Comparison of ENCODE assay signal across 1 cellular context in genomic region chr4:109998867-109999303, GRCh38.
TF ChIP-seq lines count a peak whose summit lies in the region.

No MANE protein-coding gene starts in this region.

TF ChIP-seq in K562, 482 proteins besides CTCF, POLR2A, EP300 and RAD21 (continued from another document):
- no peak for TF ChIP-seq TFE3 (CRISPR knock-in tag; IDR thresholded peaks at IDR 0.05)
- TF ChIP-seq MCM5 (IDR thresholded peaks at IDR 0.05; ENCODE audit: low read depth): no peak
- TF ChIP-seq L3MBTL2 (IDR thresholded peaks at IDR 0.05): no peak
- TF ChIP-seq ARID3A (IDR thresholded peaks at IDR 0.05; ENCODE audit: borderline replicate concordance, low read depth, low read length): 0 out of 2 replicates have a peak, but pooled peaks have one; percentile 20
- TF ChIP-seq ARNT (IDR thresholded peaks at IDR 0.05): no peak
- no peak for TF ChIP-seq ATF4 (CRISPR knock-in tag; IDR thresholded peaks at IDR 0.05)
- TF ChIP-seq STAG1 (CRISPR knock-in tag; IDR thresholded peaks at IDR 0.05; ENCODE audit: borderline replicate concordance): peak; percentile 59; the same call in 1 of the 2 replicates
- TF ChIP-seq NKRF (IDR thresholded peaks at IDR 0.05; ENCODE audit: borderline replicate concordance): no peak
- TF ChIP-seq FOXK2 (conservative IDR thresholded peaks at IDR 0.05 in 1 of 2, IDR thresholded peaks at IDR 0.05 in 1 of 2; ENCODE audit: low read depth in 2 of 2): peak; percentile 27 to 51; a peak in 1 of 4 replicates
- TF ChIP-seq ZSCAN32 (CRISPR knock-in tag; IDR thresholded peaks at IDR 0.05): no peak
- TF ChIP-seq MLX (CRISPR knock-in tag; conservative IDR thresholded peaks at IDR 0.05): no peak
- no peak for TF ChIP-seq FOXJ3 (CRISPR knock-in tag; IDR thresholded peaks at IDR 0.05)
- TF ChIP-seq ZKSCAN3 (CRISPR knock-in tag; IDR thresholded peaks at IDR 0.05): no peak
- TF ChIP-seq TCFL5 (CRISPR knock-in tag; conservative IDR thresholded peaks at IDR 0.05): no peak
- TF ChIP-seq PTRF (tag; IDR thresholded peaks at IDR 0.05): no peak
